ENCODE assay signal across 1 cellular context in the genomic region with DNA sequence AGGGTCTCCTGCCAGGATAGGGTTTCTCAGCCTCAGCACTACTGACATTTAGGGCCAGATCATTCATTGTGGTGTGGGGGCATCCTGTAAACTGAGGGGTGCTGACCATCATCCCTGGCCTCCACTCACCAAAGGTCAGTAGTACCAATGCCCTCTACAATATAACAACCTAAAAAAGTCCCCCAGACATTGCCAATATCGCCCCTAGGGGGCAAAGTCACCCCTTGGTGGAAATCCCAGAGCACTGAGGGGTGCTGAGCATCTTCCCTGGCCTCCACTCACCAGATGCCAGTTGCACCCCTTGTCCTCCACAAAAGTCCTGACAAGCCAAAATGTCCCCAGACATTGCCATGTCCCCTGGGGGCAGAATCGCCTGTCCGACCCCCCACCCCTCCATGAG.
TF ChIP-seq lines count a peak whose summit lies in the region.

No MANE protein-coding gene starts in this region.

TF ChIP-seq in HCT116, 20 proteins besides CTCF, POLR2A, EP300 and RAD21:
- TF ChIP-seq, protein P1, sequence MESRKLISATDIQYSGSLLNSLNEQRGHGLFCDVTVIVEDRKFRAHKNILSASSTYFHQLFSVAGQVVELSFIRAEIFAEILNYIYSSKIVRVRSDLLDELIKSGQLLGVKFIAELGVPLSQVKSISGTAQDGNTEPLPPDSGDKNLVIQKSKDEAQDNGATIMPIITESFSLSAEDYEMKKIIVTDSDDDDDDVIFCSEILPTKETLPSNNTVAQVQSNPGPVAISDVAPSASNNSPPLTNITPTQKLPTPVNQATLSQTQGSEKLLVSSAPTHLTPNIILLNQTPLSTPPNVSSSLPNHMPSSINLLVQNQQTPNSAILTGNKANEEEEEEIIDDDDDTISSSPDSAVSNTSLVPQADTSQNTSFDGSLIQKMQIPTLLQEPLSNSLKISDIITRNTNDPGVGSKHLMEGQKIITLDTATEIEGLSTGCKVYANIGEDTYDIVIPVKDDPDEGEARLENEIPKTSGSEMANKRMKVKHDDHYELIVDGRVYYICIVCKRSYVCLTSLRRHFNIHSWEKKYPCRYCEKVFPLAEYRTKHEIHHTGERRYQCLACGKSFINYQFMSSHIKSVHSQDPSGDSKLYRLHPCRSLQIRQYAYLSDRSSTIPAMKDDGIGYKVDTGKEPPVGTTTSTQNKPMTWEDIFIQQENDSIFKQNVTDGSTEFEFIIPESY (IDR thresholded peaks at IDR 0.05; ENCODE audit: extremely low read depth, insufficient replicate concordance, low read length): no peak
- TF ChIP-seq POLR2AphosphoS5 (IDR thresholded peaks at IDR 0.05; ENCODE audit: low read depth, low read length) (no peak), TCF7L2 (IDR thresholded peaks at IDR 0.05; ENCODE audit: borderline replicate concordance, extremely low read depth, insufficient read depth, insufficient read length) (no peak), SIN3A (IDR thresholded peaks at IDR 0.05; ENCODE audit: low read depth) (no peak)
